Comparison of ENCODE assay signal across 8 cellular contexts in genomic region chr17:36601303-36602029, GRCh38. TPM values are rescaled to one million over a fixed set of nuclear protein-coding genes. Genes with fewer than 3 reads are reported as not detected.
A peak's percentile ranks its signal among the peaks of the same experiment; 100 is the strongest.
DNase-seq lines count a peak whose midpoint lies in the region; ATAC-seq and TF ChIP-seq lines count a peak whose summit lies in the region.

Gene MRM1, plus strand, starts transcription at chr17:36601583. Its CDS starts 228 bp downstream, at chr17:36601811.

- H3K4me3 ChIP-seq in AG10803 (ENCODE audit: low read length) (peak within 1 kb of the TSS; percentile 95), choroid plexus epithelial cell (ENCODE audit: low read depth, low read length) (peak within 1 kb of the TSS; percentile 96)

- TF ChIP-seq CTCF in AG10803 (conservative IDR thresholded peaks at IDR 0.05; ENCODE audit: low read length): 0 out of 2 replicates have a peak, but pooled peaks have one; percentile 7
- peak; percentile 36 for TF ChIP-seq CTCF in choroid plexus epithelial cell (conservative IDR thresholded peaks at IDR 0.05; ENCODE audit: low read depth, low read length)

- intact Hi-C loops in left colon (cut with DNase I, micrococcal nuclease): no loop called here

- peak; percentile 76 for ATAC-seq in GM19023 (IDR thresholded peaks at IDR 0.05; ENCODE audit: unreplicated experiment)
- ATAC-seq in HG03342 (IDR thresholded peaks at IDR 0.05; ENCODE audit: unreplicated experiment): peak; percentile 73
- ATAC-seq in left colon: peak; percentile 70

- DNase-seq in AG10803 (ENCODE audit: low read depth) (peak; percentile 87), NCI-H524 (lab: John Stamatoyannopoulos, UW) (peak; percentile 96), choroid plexus epithelial cell (ENCODE audit: low read depth) (peak; percentile 90), left colon (peak; percentile 95)
- peak; percentile 92 to 93 for DNase-seq in activated CD4-positive, alpha-beta T cell treated with anti-CD3 and anti-CD28 coated beads for 4 hours
- peak; percentile 81 to 87 (median 86) for DNase-seq in stimulated activated CD4-positive, alpha-beta T cell treated with anti-CD3 and anti-CD28 coated beads, Interleukin-1b, Interleukin-23, amount 100 ng/mL, for 24 hours (ENCODE audit: low read depth in 4 of 4, low spot score in 1 of 4)

RNA-seq across cellular contexts. Expression of gene MRM1, which starts in this region (rescaled TPM):
- 10 to 100 TPM in 1 of 2 donors, 1 to 10 TPM in 1; 7.6 to 10.2 TPM for total RNA-seq in left colon

Comparison
In these comparisons a context has a peak if more than half of its experiments do, and no peak if none do; other contexts are left out.
1. Peak in every context shown above with its lines: DNase-seq, ATAC-seq and H3K4me3 ChIP-seq.